11 cellular contexts compared by ENCODE assay signal in the genomic region with DNA sequence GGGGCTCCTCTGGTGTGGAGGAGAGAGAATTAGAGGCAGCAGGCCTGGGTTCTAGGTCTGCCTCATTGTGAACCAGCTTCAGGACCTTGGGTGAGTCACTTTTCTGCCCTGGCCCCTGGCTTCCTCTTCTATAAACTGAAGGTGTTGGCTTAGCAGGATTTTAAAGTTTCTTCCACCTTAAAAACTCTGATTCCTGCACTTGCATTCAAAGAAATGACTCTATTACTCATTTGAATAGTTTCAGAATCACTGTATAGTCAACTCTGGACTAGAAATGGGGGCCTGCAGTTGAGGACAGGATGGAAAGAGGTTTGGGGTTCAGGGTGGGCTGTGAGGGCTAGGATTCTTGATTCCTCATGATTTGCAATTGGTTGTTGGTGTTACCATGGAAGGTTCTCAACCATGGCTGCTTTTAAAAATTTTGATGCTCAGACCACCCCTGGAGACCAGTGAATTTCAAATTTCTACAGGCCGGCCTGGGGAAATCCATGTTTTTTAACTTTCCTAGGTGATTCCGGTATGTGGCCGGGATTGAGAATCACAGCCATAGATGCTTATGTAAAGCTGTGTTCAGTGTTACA. TPM values are rescaled to one million over a fixed set of nuclear protein-coding genes. Genes with fewer than 3 reads are reported as not detected.
DNase-seq lines count a peak whose midpoint lies in the region; ATAC-seq and TF ChIP-seq lines count a peak whose summit lies in the region.
"Had no signal": no experiment of that assay in that cellular context is flagged by ENCODE, and none has a peak within 500 bp of the region (broad histone marks: within the 10 kb centered on the region; RNA-seq: fewer than 3 reads in every experiment).

No MANE protein-coding gene starts in this region.

- no peaks in the 10 kb centered on the region for H3K36me3 ChIP-seq in tibial nerve

- H3K36me3 Mint-ChIP-seq in activated naive CD4-positive, alpha-beta T cell treated with anti-CD3 and anti-CD28 coated beads for 36 hours (ENCODE audit: low read depth), result peaks cover 15% of the 10 kb centered on the region
- peaks cover 50% of the 10 kb centered on the region for H3K36me3 Mint-ChIP-seq in stimulated activated effector memory CD8-positive, alpha-beta T cell treated with anti-CD3 and anti-CD28 coated beads, Interleukin-12 subunit alpha, Interleukin-12 subunit beta, amount 100 ng/mL, for 72 hours

- no peaks in the 10 kb centered on the region for H3K9me3 ChIP-seq in tibial nerve

- H3K4me3 ChIP-seq in tibial nerve, result no peak overlapping the region
- H3K4me3 ChIP-seq: coronary artery, lung had no signal

- no peaks in the 10 kb centered on the region for H3K27me3 ChIP-seq in tibial nerve

- H3K27ac Mint-ChIP-seq in activated naive CD4-positive, alpha-beta T cell treated with anti-CD3 and anti-CD28 coated beads for 36 hours, result peak overlapping the region; percentile 78
- peak overlapping the region; percentile 95 for H3K27ac Mint-ChIP-seq in stimulated activated effector memory CD8-positive, alpha-beta T cell treated with anti-CD3 and anti-CD28 coated beads, Interleukin-12 subunit alpha, Interleukin-12 subunit beta, amount 100 ng/mL, for 72 hours

- ATAC-seq in activated CD4-positive, CD25-positive, alpha-beta regulatory T cell treated with anti-CD3 and anti-CD28 coated beads, Interleukin-2, amount 50 U/mL, for 24 hours, result peak; percentile 55 to 59
- peak; percentile 33 for ATAC-seq in HG03354 (IDR thresholded peaks at IDR 0.05; ENCODE audit: poor library complexity, severe bottlenecking, unreplicated experiment)
- ATAC-seq in stimulated activated effector memory CD8-positive, alpha-beta T cell treated with anti-CD3 and anti-CD28 coated beads, Interleukin-12 subunit alpha, Interleukin-12 subunit beta, amount 100 ng/mL, for 72 hours, result peak; percentile 75

- no peak for TF ChIP-seq CTCF in tibial nerve (IDR thresholded peaks at IDR 0.05)

- 92 to 97% methylated on average over 3 of the region's 3 CpGs for WGBS in tibial nerve, 2 donors

- DNase-seq in activated CD4-positive, CD25-positive, alpha-beta regulatory T cell (lab: John Stamatoyannopoulos, UW), result no peak
- peak; percentile 87 for DNase-seq in activated naive CD4-positive, alpha-beta T cell treated with anti-CD3 and anti-CD28 coated beads for 36 hours
- peak in 1 of 2 donors; percentile 74 for DNase-seq in stimulated activated effector memory CD8-positive, alpha-beta T cell treated with anti-CD3 and anti-CD28 coated beads, Interleukin-12 subunit alpha, Interleukin-12 subunit beta, amount 100 ng/mL, for 72 hours (ENCODE audit: low spot score in 2 of 2)
- no peak for DNase-seq in tibial nerve (ENCODE audit: low spot score in 2 of 2)
- no peak for DNase-seq in NCI-H2081 treated with DMSO at 0.1 percent for 48 hours (lab: John Stamatoyannopoulos, UW)
- no peak for DNase-seq in HCEC 1CT
- DNase-seq: Right ventricle myocardium superior had no signal

- intact Hi-C loops in activated naive CD4-positive, alpha-beta T cell treated with anti-CD3 and anti-CD28 coated beads for 36 hours (cut with micrococcal nuclease), result loop anchor here (1.0 to 2.0 kb wide), 5 partner anchors 16 to 156 kb away; no protein-coding TSS in a partner anchor

- no peaks in the 10 kb centered on the region for H3K27me3 Mint-ChIP-seq in activated naive CD4-positive, alpha-beta T cell treated with anti-CD3 and anti-CD28 coated beads for 36 hours (ENCODE audit: low read depth)

- no peak for TF ChIP-seq EP300 in tibial nerve (IDR thresholded peaks at IDR 0.05)

- H3K4me1 ChIP-seq in tibial nerve, result peaks cover 0 to 96% (median 71%) of the 10 kb centered on the region in 4 donors

- peak overlapping the region; percentile 5 for H3K4me3 Mint-ChIP-seq in activated naive CD4-positive, alpha-beta T cell treated with anti-CD3 and anti-CD28 coated beads for 36 hours
- peak overlapping the region; percentile 74 for H3K4me3 Mint-ChIP-seq in stimulated activated effector memory CD8-positive, alpha-beta T cell treated with anti-CD3 and anti-CD28 coated beads, Interleukin-12 subunit alpha, Interleukin-12 subunit beta, amount 100 ng/mL, for 72 hours

- CTCF ChIA-PET in activated naive CD4-positive, alpha-beta T cell treated with anti-CD3 and anti-CD28 coated beads for 36 hours (lab: Charles Lee), result interaction anchor here (0.6 to 5.0 kb wide), 5 partner anchors 12 to 51 kb away, joined by 3 to 21 read pairs (median 4); no protein-coding TSS in a partner anchor

- H3K4me1 Mint-ChIP-seq in activated naive CD4-positive, alpha-beta T cell treated with anti-CD3 and anti-CD28 coated beads for 36 hours (ENCODE audit: low read depth), result peaks cover 90% of the 10 kb centered on the region
- H3K4me1 Mint-ChIP-seq in stimulated activated effector memory CD8-positive, alpha-beta T cell treated with anti-CD3 and anti-CD28 coated beads, Interleukin-12 subunit alpha, Interleukin-12 subunit beta, amount 100 ng/mL, for 72 hours, result peaks cover 100% of the 10 kb centered on the region

- TF ChIP-seq POLR2A in tibial nerve (IDR thresholded peaks at IDR 0.05), result no peak

- H3K9me3 Mint-ChIP-seq in activated naive CD4-positive, alpha-beta T cell treated with anti-CD3 and anti-CD28 coated beads for 36 hours, result peaks cover 3% of the 10 kb centered on the region
- no peaks in the 10 kb centered on the region for H3K9me3 Mint-ChIP-seq in stimulated activated effector memory CD8-positive, alpha-beta T cell treated with anti-CD3 and anti-CD28 coated beads, Interleukin-12 subunit alpha, Interleukin-12 subunit beta, amount 100 ng/mL, for 72 hours

- peak overlapping the region in 1 of 4 donors; percentile 13 for H3K27ac ChIP-seq in tibial nerve
- H3K27ac ChIP-seq: coronary artery had no signal

RNA-seq across cellular contexts. Expression of gene SMAD3, which starts 19.9 kb away (rescaled TPM):
- 10 to 100 TPM; 35.1 to 39.2 TPM for total RNA-seq in activated naive CD4-positive, alpha-beta T cell treated with anti-CD3 and anti-CD28 coated beads for 36 hours
- total RNA-seq in tibial nerve, result 10 to 100 TPM; 36.3 to 68.6 (median 44.1) TPM
